15 cellular contexts compared by ENCODE assay signal in genomic region chr7:141057788-141058187, GRCh38. TPM values are rescaled to one million over a fixed set of nuclear protein-coding genes. Genes with fewer than 3 reads are reported as not detected.
DNase-seq lines count a peak whose midpoint lies in the region; ATAC-seq and TF ChIP-seq lines count a peak whose summit lies in the region.
"Had no signal": no experiment of that assay in that cellular context is flagged by ENCODE, and none has a peak within 500 bp of the region (broad histone marks: within the 10 kb centered on the region; RNA-seq: fewer than 3 reads in every experiment).

No MANE protein-coding gene starts in this region.

- no peaks in the 10 kb centered on the region for H3K79me2 ChIP-seq in GM23338 (replicated peaks; ENCODE audit: insufficient read depth)

- no peak for ATAC-seq in GM23338
- no peak for ATAC-seq in stimulated activated effector memory CD8-positive, alpha-beta T cell treated with anti-CD3 and anti-CD28 coated beads, Interleukin-12 subunit alpha, Interleukin-12 subunit beta, amount 100 ng/mL, for 72 hours
- no peak for ATAC-seq in activated CD4-positive, CD25-positive, alpha-beta regulatory T cell treated with anti-CD3 and anti-CD28 coated beads, Interleukin-2, amount 50 U/mL, for 24 hours
- ATAC-seq: CD8-positive, alpha-beta T cell; HCT116 had no signal

- TF ChIP-seq CTCF in GM23338 (conservative IDR thresholded peaks at IDR 0.05; ENCODE audit: low read depth in 2 of 2) (no peak), VCaP (conservative IDR thresholded peaks at IDR 0.05) (no peak)

- no peak overlapping the region for H3K4me3 ChIP-seq in GM23338
- H3K4me3 ChIP-seq: BLaER1 had no signal

- H3F3A ChIP-seq in GM23338 (replicated peaks; ENCODE audit: low read depth): no peaks in the 10 kb centered on the region

- no peaks in the 10 kb centered on the region for H3K27me3 ChIP-seq in GM23338 (ENCODE audit: insufficient read depth)
- H3K27me3 ChIP-seq: BLaER1 had no signal

- H3K4me1 Mint-ChIP-seq in GM23338: no peaks in the 10 kb centered on the region
- peaks cover 16% of the 10 kb centered on the region for H3K4me1 Mint-ChIP-seq in stimulated activated effector memory CD8-positive, alpha-beta T cell treated with anti-CD3 and anti-CD28 coated beads, Interleukin-12 subunit alpha, Interleukin-12 subunit beta, amount 100 ng/mL, for 72 hours
- H3K4me1 Mint-ChIP-seq: H9 had no signal

- DNase-seq in GM23338 (ENCODE audit: low spot score): no peak
- DNase-seq in NCI-H2227 (lab: John Stamatoyannopoulos, UW; ENCODE audit: unreplicated experiment): peak; percentile 27
- DNase-seq in stimulated activated effector memory CD8-positive, alpha-beta T cell treated with anti-CD3 and anti-CD28 coated beads, Interleukin-12 subunit alpha, Interleukin-12 subunit beta, amount 100 ng/mL, for 72 hours (ENCODE audit: low spot score in 2 of 2): no peak
- no peak for DNase-seq in LoVo (ENCODE audit: low spot score)
- DNase-seq: Caco-2; CD4-positive, CD25-positive, alpha-beta regulatory T cell; CD8-positive, alpha-beta T cell; DMS153; DND-41; H9 had no signal

- no peaks in the 10 kb centered on the region for H3K36me3 ChIP-seq in GM23338 (ENCODE audit: insufficient read depth)
- H3K36me3 ChIP-seq: BLaER1 had no signal

- no peaks in the 10 kb centered on the region; the same call in 1 of the 2 replicates for H3K9me2 ChIP-seq in GM23338 (ENCODE audit: insufficient read depth)

- no peak overlapping the region for H3K4me2 ChIP-seq in GM23338
- H3K4me2 ChIP-seq: BLaER1 had no signal

- H3K27ac Mint-ChIP-seq in GM23338: no peak overlapping the region
- peak overlapping the region; percentile 18 for H3K27ac Mint-ChIP-seq in stimulated activated effector memory CD8-positive, alpha-beta T cell treated with anti-CD3 and anti-CD28 coated beads, Interleukin-12 subunit alpha, Interleukin-12 subunit beta, amount 100 ng/mL, for 72 hours
- H3K27ac Mint-ChIP-seq: CD4-positive, CD25-positive, alpha-beta regulatory T cell; CD8-positive, alpha-beta T cell; H9 had no signal

- H3K9me3 Mint-ChIP-seq in GM23338: peaks cover 2% of the 10 kb centered on the region; the same call in 1 of the 3 replicates
- H3K9me3 Mint-ChIP-seq in stimulated activated effector memory CD8-positive, alpha-beta T cell treated with anti-CD3 and anti-CD28 coated beads, Interleukin-12 subunit alpha, Interleukin-12 subunit beta, amount 100 ng/mL, for 72 hours: no peaks in the 10 kb centered on the region
- H3K9me3 Mint-ChIP-seq: CD8-positive, alpha-beta T cell had no signal

- no peaks in the 10 kb centered on the region for H4K20me1 ChIP-seq in GM23338 (replicated peaks; ENCODE audit: insufficient read depth)
- H4K20me1 ChIP-seq: BLaER1 had no signal

- peak overlapping the region; percentile 63; the same call in 1 of the 2 replicates for H2AFZ ChIP-seq in GM23338

- peaks cover 3% of the 10 kb centered on the region; the same call in 1 of the 3 replicates for H3K36me3 Mint-ChIP-seq in GM23338 (ENCODE audit: low read depth)
- peaks cover 11% of the 10 kb centered on the region for H3K36me3 Mint-ChIP-seq in stimulated activated effector memory CD8-positive, alpha-beta T cell treated with anti-CD3 and anti-CD28 coated beads, Interleukin-12 subunit alpha, Interleukin-12 subunit beta, amount 100 ng/mL, for 72 hours
- H3K36me3 Mint-ChIP-seq: CD4-positive, CD25-positive, alpha-beta regulatory T cell; CD8-positive, alpha-beta T cell had no signal

- no peak overlapping the region for H3K4me3 Mint-ChIP-seq in GM23338
- H3K4me3 Mint-ChIP-seq in stimulated activated effector memory CD8-positive, alpha-beta T cell treated with anti-CD3 and anti-CD28 coated beads, Interleukin-12 subunit alpha, Interleukin-12 subunit beta, amount 100 ng/mL, for 72 hours: no peak overlapping the region
- H3K4me3 Mint-ChIP-seq: CD4-positive, CD25-positive, alpha-beta regulatory T cell; CD8-positive, alpha-beta T cell; H9 had no signal

- H3K27ac ChIP-seq in GM23338 (ENCODE audit: low read depth): no peak overlapping the region
- peak overlapping the region; percentile 48 for H3K27ac ChIP-seq in VCaP
- H3K27ac ChIP-seq: BLaER1, C4-2B had no signal

- H3K4me1 ChIP-seq in GM23338 (ENCODE audit: insufficient read depth): no peaks in the 10 kb centered on the region
- H3K4me1 ChIP-seq: BLaER1, Caco-2 had no signal

- H3K27me3 Mint-ChIP-seq in GM23338 (ENCODE audit: insufficient read depth, low read depth, poor library complexity): peaks cover 2% of the 10 kb centered on the region

TF ChIP-seq in GM23338, 12 proteins besides CTCF, POLR2A, EP300 and RAD21:
- TF ChIP-seq STAT1 (IDR thresholded peaks at IDR 0.05; ENCODE audit: unreplicated experiment): no peak
- TF ChIP-seq CREB1 (CRISPR knock-in tag; IDR thresholded peaks at IDR 0.05; ENCODE audit: low read depth): no peak
- TF ChIP-seq ZNF331 (CRISPR knock-in tag; IDR thresholded peaks at IDR 0.05; ENCODE audit: low read depth): no peak
- no peak for TF ChIP-seq ZNF462 (CRISPR knock-in tag; IDR thresholded peaks at IDR 0.05)
- no peak for TF ChIP-seq ZNF114 (CRISPR knock-in tag; IDR thresholded peaks at IDR 0.05)
- TF ChIP-seq ETS1 (IDR thresholded peaks at IDR 0.05): no peak
- TF ChIP-seq NANOG (IDR thresholded peaks at IDR 0.05; ENCODE audit: borderline replicate concordance): no peak
- no peak for TF ChIP-seq JUNB (IDR thresholded peaks at IDR 0.05; ENCODE audit: unreplicated experiment)

RNA-seq across cellular contexts. Expression of gene TMEM178B, which starts 16.1 kb away (rescaled TPM):
- 9.4 and 15.6 TPM in 2 replicates for total RNA-seq in GM23338 (2014; rRNA removed; shearing (Covaris generic))
- polyA plus RNA-seq in GM23338 (2016; fragmentation: Nextera tagmentation; extraction: Ambion mirVana): 2.9 and 4.9 TPM in 2 replicates
- polyA plus RNA-seq: CD4-positive, CD25-positive, alpha-beta regulatory T cell had no signal

RNA-seq across cellular contexts. Expression of gene MRPS33, which starts 43.0 kb away (rescaled TPM):
- total RNA-seq in GM23338 (2014; rRNA removed; shearing (Covaris generic)): 23.1 and 35.0 TPM in 2 replicates
- polyA plus RNA-seq in GM23338 (2016; fragmentation: Nextera tagmentation; extraction: Ambion mirVana): 134 and 140 TPM in 2 replicates
